In genomic region chr19:9818175-9818733, GRCh38 we compare ENCODE assay signal across 1 cellular context.
TF ChIP-seq lines count a peak whose summit lies in the region.

No MANE protein-coding gene starts in this region.

TF ChIP-seq in HepG2, 621 proteins besides CTCF, POLR2A, EP300 and RAD21 (continued from another document and continues in another):
- TF ChIP-seq, protein P1, sequence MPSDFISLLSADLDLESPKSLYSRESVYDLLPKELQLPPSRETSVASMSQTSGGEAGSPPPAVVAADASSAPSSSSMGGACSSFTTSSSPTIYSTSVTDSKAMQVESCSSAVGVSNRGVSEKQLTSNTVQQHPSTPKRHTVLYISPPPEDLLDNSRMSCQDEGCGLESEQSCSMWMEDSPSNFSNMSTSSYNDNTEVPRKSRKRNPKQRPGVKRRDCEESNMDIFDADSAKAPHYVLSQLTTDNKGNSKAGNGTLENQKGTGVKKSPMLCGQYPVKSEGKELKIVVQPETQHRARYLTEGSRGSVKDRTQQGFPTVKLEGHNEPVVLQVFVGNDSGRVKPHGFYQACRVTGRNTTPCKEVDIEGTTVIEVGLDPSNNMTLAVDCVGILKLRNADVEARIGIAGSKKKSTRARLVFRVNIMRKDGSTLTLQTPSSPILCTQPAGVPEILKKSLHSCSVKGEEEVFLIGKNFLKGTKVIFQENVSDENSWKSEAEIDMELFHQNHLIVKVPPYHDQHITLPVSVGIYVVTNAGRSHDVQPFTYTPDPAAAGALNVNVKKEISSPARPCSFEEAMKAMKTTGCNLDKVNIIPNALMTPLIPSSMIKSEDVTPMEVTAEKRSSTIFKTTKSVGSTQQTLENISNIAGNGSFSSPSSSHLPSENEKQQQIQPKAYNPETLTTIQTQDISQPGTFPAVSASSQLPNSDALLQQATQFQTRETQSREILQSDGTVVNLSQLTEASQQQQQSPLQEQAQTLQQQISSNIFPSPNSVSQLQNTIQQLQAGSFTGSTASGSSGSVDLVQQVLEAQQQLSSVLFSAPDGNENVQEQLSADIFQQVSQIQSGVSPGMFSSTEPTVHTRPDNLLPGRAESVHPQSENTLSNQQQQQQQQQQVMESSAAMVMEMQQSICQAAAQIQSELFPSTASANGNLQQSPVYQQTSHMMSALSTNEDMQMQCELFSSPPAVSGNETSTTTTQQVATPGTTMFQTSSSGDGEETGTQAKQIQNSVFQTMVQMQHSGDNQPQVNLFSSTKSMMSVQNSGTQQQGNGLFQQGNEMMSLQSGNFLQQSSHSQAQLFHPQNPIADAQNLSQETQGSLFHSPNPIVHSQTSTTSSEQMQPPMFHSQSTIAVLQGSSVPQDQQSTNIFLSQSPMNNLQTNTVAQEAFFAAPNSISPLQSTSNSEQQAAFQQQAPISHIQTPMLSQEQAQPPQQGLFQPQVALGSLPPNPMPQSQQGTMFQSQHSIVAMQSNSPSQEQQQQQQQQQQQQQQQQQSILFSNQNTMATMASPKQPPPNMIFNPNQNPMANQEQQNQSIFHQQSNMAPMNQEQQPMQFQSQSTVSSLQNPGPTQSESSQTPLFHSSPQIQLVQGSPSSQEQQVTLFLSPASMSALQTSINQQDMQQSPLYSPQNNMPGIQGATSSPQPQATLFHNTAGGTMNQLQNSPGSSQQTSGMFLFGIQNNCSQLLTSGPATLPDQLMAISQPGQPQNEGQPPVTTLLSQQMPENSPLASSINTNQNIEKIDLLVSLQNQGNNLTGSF (CRISPR knock-in tag; IDR thresholded peaks at IDR 0.05): no peak
- TF ChIP-seq MIER2 (CRISPR knock-in tag; IDR thresholded peaks at IDR 0.05) (no peak), MAFG (CRISPR knock-in tag; IDR thresholded peaks at IDR 0.05) (no peak), TOE1 (CRISPR knock-in tag; IDR thresholded peaks at IDR 0.05) (no peak), HNF4A (CRISPR knock-in tag; IDR thresholded peaks at IDR 0.05) (no peak), ATF1 (CRISPR knock-in tag; IDR thresholded peaks at IDR 0.05) (no peak), ZFP36L1 (CRISPR knock-in tag; IDR thresholded peaks at IDR 0.05) (no peak), AGO1 (IDR thresholded peaks at IDR 0.05; ENCODE audit: low read depth, low read length, poor library complexity, severe bottlenecking) (no peak), YY1 (IDR thresholded peaks at IDR 0.05; ENCODE audit: insufficient read depth, insufficient replicate concordance, low read depth, low read length) (no peak), FOXK1 (CRISPR knock-in tag; IDR thresholded peaks at IDR 0.05; ENCODE audit: borderline replicate concordance, low read depth) (no peak), SRSF9 (IDR thresholded peaks at IDR 0.05; ENCODE audit: borderline replicate concordance, insufficient read depth, low read depth, low read length, poor library complexity, severe bottlenecking) (no peak), ZNF572 (CRISPR knock-in tag; IDR thresholded peaks at IDR 0.05) (no peak), CENPT (CRISPR knock-in tag; IDR thresholded peaks at IDR 0.05; ENCODE audit: low read depth) (no peak), FOXO4 (CRISPR knock-in tag; conservative IDR thresholded peaks at IDR 0.05) (no peak), TERF1 (CRISPR knock-in tag; IDR thresholded peaks at IDR 0.05) (no peak), ZNF333 (CRISPR knock-in tag; IDR thresholded peaks at IDR 0.05; ENCODE audit: borderline replicate concordance) (no peak), ZSCAN12 (CRISPR knock-in tag; IDR thresholded peaks at IDR 0.05) (no peak), ARID3A (IDR thresholded peaks at IDR 0.05; ENCODE audit: low read depth, low read length) (no peak), KDM4B (CRISPR knock-in tag; IDR thresholded peaks at IDR 0.05) (no peak), KLF12 (CRISPR knock-in tag; IDR thresholded peaks at IDR 0.05; ENCODE audit: borderline replicate concordance) (no peak), PHF20 (CRISPR knock-in tag; IDR thresholded peaks at IDR 0.05) (no peak), FOXO1 (CRISPR knock-in tag; IDR thresholded peaks at IDR 0.05) (no peak), NCOA1 (CRISPR knock-in tag; IDR thresholded peaks at IDR 0.05) (no peak), SNAPC4 (CRISPR knock-in tag; IDR thresholded peaks at IDR 0.05) (no peak), SMAD1 (CRISPR knock-in tag; IDR thresholded peaks at IDR 0.05; ENCODE audit: borderline replicate concordance, low read depth) (no peak), RXRB (CRISPR knock-in tag; IDR thresholded peaks at IDR 0.05; ENCODE audit: borderline replicate concordance) (no peak), MTA1 (CRISPR knock-in tag; IDR thresholded peaks at IDR 0.05; ENCODE audit: borderline replicate concordance) (0 out of 2 replicates have a peak, but pooled peaks have one; percentile 23), ZNF264 (CRISPR knock-in tag; IDR thresholded peaks at IDR 0.05) (no peak; the same call in 1 of the 2 replicates), ZFP41 (CRISPR knock-in tag; IDR thresholded peaks at IDR 0.05; ENCODE audit: borderline replicate concordance) (no peak)
- TF ChIP-seq, protein P2, sequence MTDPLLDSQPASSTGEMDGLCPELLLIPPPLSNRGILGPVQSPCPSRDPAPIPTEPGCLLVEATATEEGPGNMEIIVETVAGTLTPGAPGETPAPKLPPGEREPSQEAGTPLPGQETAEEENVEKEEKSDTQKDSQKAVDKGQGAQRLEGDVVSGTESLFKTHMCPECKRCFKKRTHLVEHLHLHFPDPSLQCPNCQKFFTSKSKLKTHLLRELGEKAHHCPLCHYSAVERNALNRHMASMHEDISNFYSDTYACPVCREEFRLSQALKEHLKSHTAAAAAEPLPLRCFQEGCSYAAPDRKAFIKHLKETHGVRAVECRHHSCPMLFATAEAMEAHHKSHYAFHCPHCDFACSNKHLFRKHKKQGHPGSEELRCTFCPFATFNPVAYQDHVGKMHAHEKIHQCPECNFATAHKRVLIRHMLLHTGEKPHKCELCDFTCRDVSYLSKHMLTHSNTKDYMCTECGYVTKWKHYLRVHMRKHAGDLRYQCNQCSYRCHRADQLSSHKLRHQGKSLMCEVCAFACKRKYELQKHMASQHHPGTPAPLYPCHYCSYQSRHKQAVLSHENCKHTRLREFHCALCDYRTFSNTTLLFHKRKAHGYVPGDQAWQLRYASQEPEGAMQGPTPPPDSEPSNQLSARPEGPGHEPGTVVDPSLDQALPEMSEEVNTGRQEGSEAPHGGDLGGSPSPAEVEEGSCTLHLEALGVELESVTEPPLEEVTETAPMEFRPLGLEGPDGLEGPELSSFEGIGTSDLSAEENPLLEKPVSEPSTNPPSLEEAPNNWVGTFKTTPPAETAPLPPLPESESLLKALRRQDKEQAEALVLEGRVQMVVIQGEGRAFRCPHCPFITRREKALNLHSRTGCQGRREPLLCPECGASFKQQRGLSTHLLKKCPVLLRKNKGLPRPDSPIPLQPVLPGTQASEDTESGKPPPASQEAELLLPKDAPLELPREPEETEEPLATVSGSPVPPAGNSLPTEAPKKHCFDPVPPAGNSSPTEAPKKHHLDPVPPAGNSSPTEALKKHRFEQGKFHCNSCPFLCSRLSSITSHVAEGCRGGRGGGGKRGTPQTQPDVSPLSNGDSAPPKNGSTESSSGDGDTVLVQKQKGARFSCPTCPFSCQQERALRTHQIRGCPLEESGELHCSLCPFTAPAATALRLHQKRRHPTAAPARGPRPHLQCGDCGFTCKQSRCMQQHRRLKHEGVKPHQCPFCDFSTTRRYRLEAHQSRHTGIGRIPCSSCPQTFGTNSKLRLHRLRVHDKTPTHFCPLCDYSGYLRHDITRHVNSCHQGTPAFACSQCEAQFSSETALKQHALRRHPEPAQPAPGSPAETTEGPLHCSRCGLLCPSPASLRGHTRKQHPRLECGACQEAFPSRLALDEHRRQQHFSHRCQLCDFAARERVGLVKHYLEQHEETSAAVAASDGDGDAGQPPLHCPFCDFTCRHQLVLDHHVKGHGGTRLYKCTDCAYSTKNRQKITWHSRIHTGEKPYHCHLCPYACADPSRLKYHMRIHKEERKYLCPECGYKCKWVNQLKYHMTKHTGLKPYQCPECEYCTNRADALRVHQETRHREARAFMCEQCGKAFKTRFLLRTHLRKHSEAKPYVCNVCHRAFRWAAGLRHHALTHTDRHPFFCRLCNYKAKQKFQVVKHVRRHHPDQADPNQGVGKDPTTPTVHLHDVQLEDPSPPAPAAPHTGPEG (CRISPR knock-in tag; IDR thresholded peaks at IDR 0.05): no peak
- TF ChIP-seq, protein P3, sequence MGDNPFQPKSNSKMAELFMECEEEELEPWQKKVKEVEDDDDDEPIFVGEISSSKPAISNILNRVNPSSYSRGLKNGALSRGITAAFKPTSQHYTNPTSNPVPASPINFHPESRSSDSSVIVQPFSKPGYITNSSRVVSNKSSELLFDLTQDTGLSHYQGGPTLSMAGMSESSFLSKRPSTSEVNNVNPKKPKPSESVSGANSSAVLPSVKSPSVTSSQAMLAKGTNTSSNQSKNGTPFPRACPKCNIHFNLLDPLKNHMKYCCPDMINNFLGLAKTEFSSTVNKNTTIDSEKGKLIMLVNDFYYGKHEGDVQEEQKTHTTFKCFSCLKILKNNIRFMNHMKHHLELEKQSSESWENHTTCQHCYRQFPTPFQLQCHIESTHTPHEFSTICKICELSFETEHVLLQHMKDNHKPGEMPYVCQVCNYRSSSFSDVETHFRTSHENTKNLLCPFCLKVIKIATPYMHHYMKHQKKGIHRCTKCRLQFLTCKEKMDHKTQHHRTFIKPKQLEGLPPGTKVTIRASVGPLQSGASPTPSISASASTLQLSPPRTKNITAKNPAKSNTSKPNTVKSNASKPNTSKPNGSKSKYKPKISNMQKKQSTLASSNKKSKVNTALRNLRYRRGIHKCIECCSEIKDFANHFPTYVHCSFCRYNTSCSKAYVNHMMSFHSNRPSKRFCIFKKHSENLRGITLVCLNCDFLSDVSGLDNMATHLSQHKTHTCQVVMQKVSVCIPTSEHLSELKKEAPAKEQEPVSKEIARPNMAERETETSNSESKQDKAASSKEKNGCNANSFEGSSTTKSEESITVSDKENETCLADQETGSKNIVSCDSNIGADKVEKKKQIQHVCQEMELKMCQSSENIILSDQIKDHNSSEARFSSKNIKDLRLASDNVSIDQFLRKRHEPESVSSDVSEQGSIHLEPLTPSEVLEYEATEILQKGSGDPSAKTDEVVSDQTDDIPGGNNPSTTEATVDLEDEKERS (CRISPR knock-in tag; IDR thresholded peaks at IDR 0.05): no peak
